In the genomic region with DNA sequence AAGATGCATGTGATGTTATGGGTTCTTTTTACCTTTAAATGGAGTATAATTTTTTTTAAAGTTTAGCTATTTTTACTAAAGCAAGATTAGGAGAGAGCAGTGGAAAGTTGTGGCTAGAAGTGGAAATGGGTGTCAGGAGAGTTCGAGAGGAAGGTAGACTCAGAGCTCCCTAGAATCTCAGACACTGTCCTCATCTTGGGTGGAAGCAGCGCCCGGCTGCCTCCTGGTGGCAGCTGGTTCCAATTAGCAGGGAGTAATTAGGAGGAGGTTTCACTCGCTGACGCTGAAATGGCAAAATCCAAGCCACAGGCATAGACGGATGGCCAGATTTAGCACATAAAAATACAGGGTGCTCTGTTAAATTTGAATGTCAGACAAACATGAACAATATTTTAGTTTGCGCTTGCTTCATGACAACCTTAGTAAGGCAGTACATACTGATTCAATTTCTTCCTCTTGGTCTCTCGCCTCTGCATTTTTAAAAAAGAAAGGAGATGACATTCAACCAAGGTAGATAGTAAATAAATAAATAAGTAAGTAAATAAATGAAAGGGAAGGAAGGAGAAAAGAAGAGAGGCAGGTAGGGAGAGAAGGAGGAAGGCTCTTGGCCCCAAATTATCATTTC, we compare ENCODE assay signal across 8 cellular contexts. TPM values are rescaled to one million over a fixed set of nuclear protein-coding genes. Genes with fewer than 3 reads are reported as not detected.
DNase-seq lines count a peak whose midpoint lies in the region; ATAC-seq and TF ChIP-seq lines count a peak whose summit lies in the region.

No MANE protein-coding gene starts in this region.

- H4K20me1 ChIP-seq in DOHH2 (ENCODE audit: control insufficient read depth, insufficient read depth, low read depth, low read length): no peaks in the 10 kb centered on the region

- no peaks in the 10 kb centered on the region for H3F3A ChIP-seq in DOHH2 (ENCODE audit: control insufficient read depth, insufficient read depth)

- no peaks in the 10 kb centered on the region for H3K79me2 ChIP-seq in DOHH2 (ENCODE audit: control insufficient read depth, low read length)

- peaks cover 9% of the 10 kb centered on the region for H3K9me3 ChIP-seq in DOHH2 (ENCODE audit: control insufficient read depth, insufficient read depth, low read length)
- H3K9me3 ChIP-seq in HAP-1: no peaks in the 10 kb centered on the region

- H3K36me3 ChIP-seq in DOHH2 (ENCODE audit: control insufficient read depth, low read length) (no peaks in the 10 kb centered on the region), HAP-1 (replicated peaks) (no peaks in the 10 kb centered on the region)

- H3K27me3 ChIP-seq in DOHH2 (ENCODE audit: control insufficient read depth, low read length): no peaks in the 10 kb centered on the region; the same call in 1 of the 2 replicates
- peaks cover 19% of the 10 kb centered on the region for H3K27me3 ChIP-seq in HAP-1 (ENCODE audit: low read depth)

- H3K4me3 ChIP-seq in DOHH2 (ENCODE audit: low read length) (no peak overlapping the region), HAP-1 (no peak overlapping the region), foreskin fibroblast (ENCODE audit: low read depth in 1 of 2, low read length in 2 of 2) (peak overlapping the region; percentile 12 to 29)

- TF ChIP-seq CTCF in DOHH2 (IDR thresholded peaks at IDR 0.05; ENCODE audit: low read depth, low read length, poor library complexity, severe bottlenecking) (peak; percentile 60), foreskin fibroblast (IDR thresholded peaks at IDR 0.05; ENCODE audit: low read depth, low read length) (peak; percentile 64)

- H3K4me1 ChIP-seq in DOHH2 (ENCODE audit: control insufficient read depth, low read length): no peaks in the 10 kb centered on the region
- H3K4me1 ChIP-seq in HAP-1: no peaks in the 10 kb centered on the region; the same call in 1 of the 2 replicates

- ATAC-seq in HG02970 (IDR thresholded peaks at IDR 0.05; ENCODE audit: low FRiP score, unreplicated experiment) (no peak), GM21786 (IDR thresholded peaks at IDR 0.05; ENCODE audit: unreplicated experiment) (no peak)

- H3K9me2 ChIP-seq in DOHH2 (replicated peaks; ENCODE audit: control insufficient read depth, low read length): no peaks in the 10 kb centered on the region

- H3K4me2 ChIP-seq in DOHH2 (ENCODE audit: low read length): no peak overlapping the region

- in situ Hi-C loops in HAP-1 (cut with MboI; ENCODE audit: low sequenced_read_pairs): no loop called here

- peak; percentile 61 to 73 for DNase-seq in HAP-1 (ENCODE audit: low spot score in 2 of 2)
- DNase-seq in NCI-H345 treated with DMSO at 0.1 percent for 48 hours (lab: John Stamatoyannopoulos, UW; ENCODE audit: unreplicated experiment): peak; percentile 40
- DNase-seq in activated T-cell treated with anti-CD3 and anti-CD28 coated beads, Interleukin-2, amount 50 U/mL, for 1 hour: peak; percentile 27
- peak; percentile 76 to 91 for DNase-seq in foreskin fibroblast
- peak; percentile 2 for DNase-seq in occipital lobe (lab: John Stamatoyannopoulos, UW)

- no peak overlapping the region for H3K27ac ChIP-seq in DOHH2 (ENCODE audit: low read depth, low read length)

RNA-seq across cellular contexts. Expression of gene LGI1, which starts 58.5 kb away (rescaled TPM):
- 66.1 TPM for total RNA-seq in occipital lobe

Comparison
In these comparisons a context has a peak if more than half of its experiments do, and no peak if none do; other contexts are left out.
1. H3K4me3 ChIP-seq: peak in foreskin fibroblast (2 of 2); none in DOHH2 (single experiment) and HAP-1 (single experiment).
2. DNase-seq: peak in every context shown above with its lines; median percentile 84 in foreskin fibroblast; 67 in HAP-1; 40 in NCI-H345 treated with DMSO at 0.1 percent for 48 hours; 27 in activated T-cell treated with anti-CD3 and anti-CD28 coated beads, Interleukin-2, amount 50 U/mL, for 1 hour; 2 in occipital lobe.